1 cellular context compared by ENCODE assay signal in genomic region chr16:71461686-71462648, GRCh38.
TF ChIP-seq lines count a peak whose summit lies in the region.

ZNF23 (minus strand) TSS chr16:71462247; CDS start chr16:71456796, 5,451 bp downstream.

TF ChIP-seq in HepG2, 621 proteins besides CTCF, POLR2A, EP300 and RAD21 (continued from another document and continues in another):
- TF ChIP-seq THAP11 (CRISPR knock-in tag; IDR thresholded peaks at IDR 0.05) (peak; percentile 95), ZNF20 (CRISPR knock-in tag; IDR thresholded peaks at IDR 0.05) (no peak), CBX2 (IDR thresholded peaks at IDR 0.05; ENCODE audit: low read depth, low read length) (no peak), CBX2 (CRISPR knock-in tag; IDR thresholded peaks at IDR 0.05; ENCODE audit: low read depth) (peak; percentile 97), ZNF713 (CRISPR knock-in tag; IDR thresholded peaks at IDR 0.05) (no peak; the same call in 1 of the 2 replicates), MLLT10 (CRISPR knock-in tag; IDR thresholded peaks at IDR 0.05) (no peak), ZNF160 (CRISPR knock-in tag; IDR thresholded peaks at IDR 0.05) (peak; percentile 75), RAD51 (IDR thresholded peaks at IDR 0.05; ENCODE audit: borderline replicate concordance) (no peak), RBFOX2 (IDR thresholded peaks at IDR 0.05; ENCODE audit: low read depth, low read length) (peak; percentile 99), MEF2D (CRISPR knock-in tag; IDR thresholded peaks at IDR 0.05) (peak; percentile 91), DNMT3B (CRISPR knock-in tag; conservative IDR thresholded peaks at IDR 0.05) (no peak), ZNF724P (CRISPR knock-in tag; IDR thresholded peaks at IDR 0.05; ENCODE audit: borderline replicate concordance) (peak; percentile 91; the same call in 1 of the 2 replicates), FOXJ3 (CRISPR knock-in tag; IDR thresholded peaks at IDR 0.05; ENCODE audit: borderline replicate concordance) (peak; percentile 81; the same call in 1 of the 2 replicates), MAFF (IDR thresholded peaks at IDR 0.05; ENCODE audit: low read depth, low read length) (no peak), ZNF354B (CRISPR knock-in tag; IDR thresholded peaks at IDR 0.05) (no peak; the same call in 1 of the 2 replicates), YEATS2 (CRISPR knock-in tag; IDR thresholded peaks at IDR 0.05; ENCODE audit: borderline replicate concordance) (peak; percentile 99), HOXD1 (CRISPR knock-in tag; IDR thresholded peaks at IDR 0.05) (peak; percentile 94), ZSCAN12 (CRISPR knock-in tag; IDR thresholded peaks at IDR 0.05) (0 out of 2 replicates have a peak, but pooled peaks have one; percentile 49), GATAD1 (CRISPR knock-in tag; IDR thresholded peaks at IDR 0.05) (peak; percentile 100), PTBP1 (IDR thresholded peaks at IDR 0.05; ENCODE audit: low read depth, low read length, poor library complexity, severe bottlenecking) (peak; percentile 95), HNRNPH1 (optimal IDR thresholded peaks at IDR 0.05; ENCODE audit: low read depth, low read length) (no peak), HES4 (CRISPR knock-in tag; IDR thresholded peaks at IDR 0.05; ENCODE audit: borderline replicate concordance) (peak; percentile 94; the same call in 1 of the 2 replicates), ZNF12 (CRISPR knock-in tag; IDR thresholded peaks at IDR 0.05) (no peak; the same call in 1 of the 2 replicates), KMT2A (CRISPR knock-in tag; IDR thresholded peaks at IDR 0.05) (peak; percentile 99), MAFK (conservative IDR thresholded peaks at IDR 0.05 in 1 of 2, IDR thresholded peaks at IDR 0.05 in 1 of 2; ENCODE audit: low read length in 2 of 2) (no peak), ZNF589 (CRISPR knock-in tag; conservative IDR thresholded peaks at IDR 0.05) (0 out of 2 replicates have a peak, but pooled peaks have one; percentile 70), SRSF4 (IDR thresholded peaks at IDR 0.05; ENCODE audit: low read depth, low read length, poor library complexity, severe bottlenecking) (no peak), ZFYVE20 (CRISPR knock-in tag; IDR thresholded peaks at IDR 0.05; ENCODE audit: borderline replicate concordance, low read depth) (peak; percentile 73; the same call in 1 of the 2 replicates), TEAD3 (CRISPR knock-in tag; optimal IDR thresholded peaks at IDR 0.05; ENCODE audit: borderline replicate concordance) (peak; percentile 89), SMARCE1 (IDR thresholded peaks at IDR 0.05; ENCODE audit: borderline replicate concordance) (no peak), KDM5A (IDR thresholded peaks at IDR 0.05; ENCODE audit: borderline replicate concordance, low read length) (peak; percentile 97), KDM1A (CRISPR knock-in tag; IDR thresholded peaks at IDR 0.05) (no peak), JUN (CRISPR knock-in tag; IDR thresholded peaks at IDR 0.05) (no peak; the same call in 1 of the 2 replicates), TFAP4 (IDR thresholded peaks at IDR 0.05; ENCODE audit: borderline replicate concordance, low read depth) (peak; percentile 96), PCBP2 (optimal IDR thresholded peaks at IDR 0.05; ENCODE audit: low read depth, low read length, poor library complexity, severe bottlenecking) (no peak), ZSCAN25 (CRISPR knock-in tag; IDR thresholded peaks at IDR 0.05) (peak; percentile 96), ZFP37 (CRISPR knock-in tag; IDR thresholded peaks at IDR 0.05; ENCODE audit: borderline replicate concordance) (no peak; the same call in 1 of the 2 replicates), ZNF678 (CRISPR knock-in tag; IDR thresholded peaks at IDR 0.05) (peak; percentile 85), SIX1 (CRISPR knock-in tag; IDR thresholded peaks at IDR 0.05; ENCODE audit: borderline replicate concordance) (no peak), AGO2 (optimal IDR thresholded peaks at IDR 0.05; ENCODE audit: low read depth, low read length) (peak; percentile 94), KLF15 (CRISPR knock-in tag; IDR thresholded peaks at IDR 0.05; ENCODE audit: borderline replicate concordance) (peak; percentile 97; the same call in 1 of the 2 replicates)
- TF ChIP-seq, protein P1, sequence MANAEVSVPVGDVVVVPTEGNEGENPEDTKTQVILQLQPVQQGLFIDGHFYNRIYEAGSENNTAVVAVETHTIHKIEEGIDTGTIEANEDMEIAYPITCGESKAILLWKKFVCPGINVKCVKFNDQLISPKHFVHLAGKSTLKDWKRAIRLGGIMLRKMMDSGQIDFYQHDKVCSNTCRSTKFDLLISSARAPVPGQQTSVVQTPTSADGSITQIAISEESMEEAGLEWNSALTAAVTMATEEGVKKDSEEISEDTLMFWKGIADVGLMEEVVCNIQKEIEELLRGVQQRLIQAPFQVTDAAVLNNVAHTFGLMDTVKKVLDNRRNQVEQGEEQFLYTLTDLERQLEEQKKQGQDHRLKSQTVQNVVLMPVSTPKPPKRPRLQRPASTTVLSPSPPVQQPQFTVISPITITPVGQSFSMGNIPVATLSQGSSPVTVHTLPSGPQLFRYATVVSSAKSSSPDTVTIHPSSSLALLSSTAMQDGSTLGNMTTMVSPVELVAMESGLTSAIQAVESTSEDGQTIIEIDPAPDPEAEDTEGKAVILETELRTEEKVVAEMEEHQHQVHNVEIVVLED (CRISPR knock-in tag; IDR thresholded peaks at IDR 0.05; ENCODE audit: borderline replicate concordance) = peak; percentile 93
- TF ChIP-seq, protein P2, sequence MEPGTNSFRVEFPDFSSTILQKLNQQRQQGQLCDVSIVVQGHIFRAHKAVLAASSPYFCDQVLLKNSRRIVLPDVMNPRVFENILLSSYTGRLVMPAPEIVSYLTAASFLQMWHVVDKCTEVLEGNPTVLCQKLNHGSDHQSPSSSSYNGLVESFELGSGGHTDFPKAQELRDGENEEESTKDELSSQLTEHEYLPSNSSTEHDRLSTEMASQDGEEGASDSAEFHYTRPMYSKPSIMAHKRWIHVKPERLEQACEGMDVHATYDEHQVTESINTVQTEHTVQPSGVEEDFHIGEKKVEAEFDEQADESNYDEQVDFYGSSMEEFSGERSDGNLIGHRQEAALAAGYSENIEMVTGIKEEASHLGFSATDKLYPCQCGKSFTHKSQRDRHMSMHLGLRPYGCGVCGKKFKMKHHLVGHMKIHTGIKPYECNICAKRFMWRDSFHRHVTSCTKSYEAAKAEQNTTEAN (CRISPR knock-in tag; conservative IDR thresholded peaks at IDR 0.05) = peak; percentile 8; the same call in 1 of the 2 replicates
- TF ChIP-seq, protein P3, sequence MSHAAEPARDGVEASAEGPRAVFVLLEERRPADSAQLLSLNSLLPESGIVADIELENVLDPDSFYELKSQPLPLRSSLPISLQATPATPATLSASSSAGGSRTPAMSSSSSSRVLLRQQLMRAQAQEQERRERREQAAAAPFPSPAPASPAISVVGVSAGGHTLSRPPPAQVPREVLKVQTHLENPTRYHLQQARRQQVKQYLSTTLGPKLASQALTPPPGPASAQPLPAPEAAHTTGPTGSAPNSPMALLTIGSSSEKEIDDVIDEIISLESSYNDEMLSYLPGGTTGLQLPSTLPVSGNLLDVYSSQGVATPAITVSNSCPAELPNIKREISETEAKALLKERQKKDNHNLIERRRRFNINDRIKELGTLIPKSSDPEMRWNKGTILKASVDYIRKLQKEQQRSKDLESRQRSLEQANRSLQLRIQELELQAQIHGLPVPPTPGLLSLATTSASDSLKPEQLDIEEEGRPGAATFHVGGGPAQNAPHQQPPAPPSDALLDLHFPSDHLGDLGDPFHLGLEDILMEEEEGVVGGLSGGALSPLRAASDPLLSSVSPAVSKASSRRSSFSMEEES (CRISPR knock-in tag; IDR thresholded peaks at IDR 0.05) = peak; percentile 82; the same call in 1 of the 2 replicates
- TF ChIP-seq, protein P4, sequence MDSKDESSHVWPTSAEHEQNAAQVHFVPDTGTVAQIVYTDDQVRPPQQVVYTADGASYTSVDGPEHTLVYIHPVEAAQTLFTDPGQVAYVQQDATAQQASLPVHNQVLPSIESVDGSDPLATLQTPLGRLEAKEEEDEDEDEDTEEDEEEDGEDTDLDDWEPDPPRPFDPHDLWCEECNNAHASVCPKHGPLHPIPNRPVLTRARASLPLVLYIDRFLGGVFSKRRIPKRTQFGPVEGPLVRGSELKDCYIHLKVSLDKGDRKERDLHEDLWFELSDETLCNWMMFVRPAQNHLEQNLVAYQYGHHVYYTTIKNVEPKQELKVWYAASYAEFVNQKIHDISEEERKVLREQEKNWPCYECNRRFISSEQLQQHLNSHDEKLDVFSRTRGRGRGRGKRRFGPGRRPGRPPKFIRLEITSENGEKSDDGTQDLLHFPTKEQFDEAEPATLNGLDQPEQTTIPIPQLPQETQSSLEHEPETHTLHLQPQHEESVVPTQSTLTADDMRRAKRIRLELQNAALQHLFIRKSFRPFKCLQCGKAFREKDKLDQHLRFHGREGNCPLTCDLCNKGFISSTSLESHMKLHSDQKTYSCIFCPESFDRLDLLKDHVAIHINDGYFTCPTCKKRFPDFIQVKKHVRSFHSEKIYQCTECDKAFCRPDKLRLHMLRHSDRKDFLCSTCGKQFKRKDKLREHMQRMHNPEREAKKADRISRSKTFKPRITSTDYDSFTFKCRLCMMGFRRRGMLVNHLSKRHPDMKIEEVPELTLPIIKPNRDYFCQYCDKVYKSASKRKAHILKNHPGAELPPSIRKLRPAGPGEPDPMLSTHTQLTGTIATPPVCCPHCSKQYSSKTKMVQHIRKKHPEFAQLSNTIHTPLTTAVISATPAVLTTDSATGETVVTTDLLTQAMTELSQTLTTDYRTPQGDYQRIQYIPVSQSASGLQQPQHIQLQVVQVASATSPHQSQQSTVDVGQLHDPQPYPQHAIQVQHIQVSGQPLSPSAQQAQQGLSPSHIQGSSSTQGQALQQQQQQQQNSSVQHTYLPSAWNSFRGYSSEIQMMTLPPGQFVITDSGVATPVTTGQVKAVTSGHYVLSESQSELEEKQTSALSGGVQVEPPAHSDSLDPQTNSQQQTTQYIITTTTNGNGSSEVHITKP (CRISPR knock-in tag; IDR thresholded peaks at IDR 0.05; ENCODE audit: low read depth) = peak; percentile 83
- TF ChIP-seq, protein P5, sequence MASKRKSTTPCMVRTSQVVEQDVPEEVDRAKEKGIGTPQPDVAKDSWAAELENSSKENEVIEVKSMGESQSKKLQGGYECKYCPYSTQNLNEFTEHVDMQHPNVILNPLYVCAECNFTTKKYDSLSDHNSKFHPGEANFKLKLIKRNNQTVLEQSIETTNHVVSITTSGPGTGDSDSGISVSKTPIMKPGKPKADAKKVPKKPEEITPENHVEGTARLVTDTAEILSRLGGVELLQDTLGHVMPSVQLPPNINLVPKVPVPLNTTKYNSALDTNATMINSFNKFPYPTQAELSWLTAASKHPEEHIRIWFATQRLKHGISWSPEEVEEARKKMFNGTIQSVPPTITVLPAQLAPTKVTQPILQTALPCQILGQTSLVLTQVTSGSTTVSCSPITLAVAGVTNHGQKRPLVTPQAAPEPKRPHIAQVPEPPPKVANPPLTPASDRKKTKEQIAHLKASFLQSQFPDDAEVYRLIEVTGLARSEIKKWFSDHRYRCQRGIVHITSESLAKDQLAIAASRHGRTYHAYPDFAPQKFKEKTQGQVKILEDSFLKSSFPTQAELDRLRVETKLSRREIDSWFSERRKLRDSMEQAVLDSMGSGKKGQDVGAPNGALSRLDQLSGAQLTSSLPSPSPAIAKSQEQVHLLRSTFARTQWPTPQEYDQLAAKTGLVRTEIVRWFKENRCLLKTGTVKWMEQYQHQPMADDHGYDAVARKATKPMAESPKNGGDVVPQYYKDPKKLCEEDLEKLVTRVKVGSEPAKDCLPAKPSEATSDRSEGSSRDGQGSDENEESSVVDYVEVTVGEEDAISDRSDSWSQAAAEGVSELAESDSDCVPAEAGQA (IDR thresholded peaks at IDR 0.05; ENCODE audit: low read depth) = peak; percentile 94
- TF ChIP-seq, protein P5 (CRISPR knock-in tag; IDR thresholded peaks at IDR 0.05; ENCODE audit: borderline replicate concordance) = no peak
- TF ChIP-seq, protein P6, sequence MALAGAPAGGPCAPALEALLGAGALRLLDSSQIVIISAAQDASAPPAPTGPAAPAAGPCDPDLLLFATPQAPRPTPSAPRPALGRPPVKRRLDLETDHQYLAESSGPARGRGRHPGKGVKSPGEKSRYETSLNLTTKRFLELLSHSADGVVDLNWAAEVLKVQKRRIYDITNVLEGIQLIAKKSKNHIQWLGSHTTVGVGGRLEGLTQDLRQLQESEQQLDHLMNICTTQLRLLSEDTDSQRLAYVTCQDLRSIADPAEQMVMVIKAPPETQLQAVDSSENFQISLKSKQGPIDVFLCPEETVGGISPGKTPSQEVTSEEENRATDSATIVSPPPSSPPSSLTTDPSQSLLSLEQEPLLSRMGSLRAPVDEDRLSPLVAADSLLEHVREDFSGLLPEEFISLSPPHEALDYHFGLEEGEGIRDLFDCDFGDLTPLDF (CRISPR knock-in tag; IDR thresholded peaks at IDR 0.05) = no peak
- TF ChIP-seq, protein P7, sequence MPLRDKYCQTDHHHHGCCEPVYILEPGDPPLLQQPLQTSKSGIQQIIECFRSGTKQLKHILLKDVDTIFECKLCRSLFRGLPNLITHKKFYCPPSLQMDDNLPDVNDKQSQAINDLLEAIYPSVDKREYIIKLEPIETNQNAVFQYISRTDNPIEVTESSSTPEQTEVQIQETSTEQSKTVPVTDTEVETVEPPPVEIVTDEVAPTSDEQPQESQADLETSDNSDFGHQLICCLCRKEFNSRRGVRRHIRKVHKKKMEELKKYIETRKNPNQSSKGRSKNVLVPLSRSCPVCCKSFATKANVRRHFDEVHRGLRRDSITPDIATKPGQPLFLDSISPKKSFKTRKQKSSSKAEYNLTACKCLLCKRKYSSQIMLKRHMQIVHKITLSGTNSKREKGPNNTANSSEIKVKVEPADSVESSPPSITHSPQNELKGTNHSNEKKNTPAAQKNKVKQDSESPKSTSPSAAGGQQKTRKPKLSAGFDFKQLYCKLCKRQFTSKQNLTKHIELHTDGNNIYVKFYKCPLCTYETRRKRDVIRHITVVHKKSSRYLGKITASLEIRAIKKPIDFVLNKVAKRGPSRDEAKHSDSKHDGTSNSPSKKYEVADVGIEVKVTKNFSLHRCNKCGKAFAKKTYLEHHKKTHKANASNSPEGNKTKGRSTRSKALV (CRISPR knock-in tag; IDR thresholded peaks at IDR 0.05) = no peak; the same call in 1 of the 2 replicates
